Comparison of ENCODE assay signal across 10 cellular contexts in the genomic region with DNA sequence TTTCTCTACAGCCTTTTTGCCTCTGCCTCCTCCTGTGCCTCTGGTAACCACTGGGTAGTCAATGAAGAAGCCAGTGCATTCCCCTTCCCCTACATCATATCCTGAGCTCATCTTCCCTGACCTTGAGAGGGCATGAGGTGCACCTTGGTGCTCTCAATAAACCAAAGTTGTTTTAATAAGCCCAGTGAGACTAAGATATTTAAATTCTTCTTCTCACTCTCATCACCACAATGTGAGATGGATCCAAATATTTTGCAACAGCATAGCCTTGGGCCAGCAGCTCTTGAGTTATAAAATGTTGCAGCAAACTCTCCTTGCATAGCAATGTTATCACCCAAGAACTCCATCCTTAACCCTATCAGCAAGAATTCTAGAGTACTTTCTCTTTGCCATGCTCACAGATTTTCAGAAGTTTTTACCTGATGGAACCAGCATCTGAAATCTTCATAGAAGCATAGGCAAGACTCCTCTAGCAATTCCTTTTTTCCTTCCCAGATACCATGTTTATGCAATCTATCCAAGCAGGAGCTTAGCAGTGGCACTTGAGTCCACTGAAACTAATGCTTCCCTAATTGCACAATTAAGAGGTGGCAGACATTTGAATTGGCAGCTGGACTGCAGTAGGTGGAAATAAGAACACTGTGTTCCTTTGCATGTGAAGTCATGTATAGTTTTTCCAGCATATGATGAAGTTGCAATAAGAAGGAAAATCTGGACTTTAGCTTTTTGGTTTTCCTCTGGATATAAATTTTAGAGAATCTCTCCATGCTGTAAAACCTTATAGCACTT. TPM values are rescaled to one million over a fixed set of nuclear protein-coding genes. Genes with fewer than 3 reads are reported as not detected.
A peak's percentile ranks its signal among the peaks of the same experiment; 100 is the strongest.
DNase-seq lines count a peak whose midpoint lies in the region; ATAC-seq and TF ChIP-seq lines count a peak whose summit lies in the region.
"Had no signal": no experiment of that assay in that cellular context is flagged by ENCODE, and none has a peak within 500 bp of the region (broad histone marks: within the 10 kb centered on the region; RNA-seq: fewer than 3 reads in every experiment).

No MANE protein-coding gene starts in this region.

- peak; percentile 91 for ATAC-seq in sciatic nerve
- ATAC-seq in GM18907 (IDR thresholded peaks at IDR 0.05; ENCODE audit: unreplicated experiment), result no peak

- TF ChIP-seq CTCF in fibroblast of villous mesenchyme (IDR thresholded peaks at IDR 0.05; ENCODE audit: insufficient read depth, low read depth, low read length) (no peak), glutamatergic neuron (IDR thresholded peaks at IDR 0.05; ENCODE audit: partially characterized antibody, unreplicated experiment) (no peak)

- intact Hi-C loops in sciatic nerve (cut with DNase I), result no loop called here
- intact Hi-C loops in CD4-positive, alpha-beta memory T cell (cut with micrococcal nuclease), result no loop called here

- peak; percentile 87 for DNase-seq in GM04503 (ENCODE audit: low read depth)
- peak; percentile 46 for DNase-seq in T1000 (lab: John Stamatoyannopoulos, UW)
- peak; percentile 91 for DNase-seq in fibroblast of villous mesenchyme (ENCODE audit: low read depth)
- DNase-seq in sciatic nerve (ENCODE audit: low spot score), result no peak
- no peak for DNase-seq in NCI-H1694 (lab: John Stamatoyannopoulos, UW)
- DNase-seq in glutamatergic neuron, result no peak
- no peak for DNase-seq in CD4-positive, alpha-beta memory T cell
- DNase-seq: dermis blood vessel endothelial cell had no signal

- H3K4me3 ChIP-seq in fibroblast of villous mesenchyme (ENCODE audit: low read depth, low read length), result no peak overlapping the region
- H3K4me3 ChIP-seq in CD4-positive, alpha-beta memory T cell (ENCODE audit: low read length in 2 of 2), result no peak overlapping the region
- H3K4me3 ChIP-seq: smooth muscle cell had no signal

- H3K27me3 ChIP-seq in CD4-positive, alpha-beta memory T cell (ENCODE audit: insufficient read depth, low read length), result no peaks in the 10 kb centered on the region

- H3K9me3 ChIP-seq in CD4-positive, alpha-beta memory T cell (ENCODE audit: control insufficient read depth in 1 of 2, low read length in 2 of 2), result no peaks in the 10 kb centered on the region

- H3K36me3 ChIP-seq in CD4-positive, alpha-beta memory T cell (ENCODE audit: insufficient read depth, low read length), result no peaks in the 10 kb centered on the region

- no peak overlapping the region for H3K27ac Mint-ChIP-seq in glutamatergic neuron (ENCODE audit: unreplicated experiment)
- H3K27ac Mint-ChIP-seq in CD4-positive, alpha-beta memory T cell, result peak overlapping the region in 3 of 7 donors; percentile 2 to 60 (median 38)

- no peaks in the 10 kb centered on the region for H3K36me3 Mint-ChIP-seq in glutamatergic neuron (ENCODE audit: unreplicated experiment)
- H3K36me3 Mint-ChIP-seq in CD4-positive, alpha-beta memory T cell, result no peaks in the 10 kb centered on the region

- peaks cover 23% of the 10 kb centered on the region for H3K4me1 ChIP-seq in CD4-positive, alpha-beta memory T cell (ENCODE audit: insufficient read depth, low read length)

- POLR2A ChIA-PET in CD4-positive, alpha-beta memory T cell (lab: Charles Lee; ENCODE audit: partially characterized antibody), result interaction anchor here (0.6 kb wide), 1 partner anchor 13 kb away, joined by 3 read pairs; no protein-coding TSS in a partner anchor

- H3K27ac ChIP-seq in CD4-positive, alpha-beta memory T cell (ENCODE audit: low read depth, low read length), result no peak overlapping the region

- no peak overlapping the region for H3K4me3 Mint-ChIP-seq in glutamatergic neuron (ENCODE audit: unreplicated experiment)
- H3K4me3 Mint-ChIP-seq in CD4-positive, alpha-beta memory T cell, result no peak overlapping the region

- no peaks in the 10 kb centered on the region for H3K4me1 Mint-ChIP-seq in glutamatergic neuron (ENCODE audit: low read depth, unreplicated experiment)
- H3K4me1 Mint-ChIP-seq in CD4-positive, alpha-beta memory T cell, result peaks cover 26 to 48% (median 37%) of the 10 kb centered on the region in 4 donors

- CTCF ChIA-PET in CD4-positive, alpha-beta memory T cell (lab: Charles Lee; ENCODE audit: partially characterized antibody), result interaction anchor here (1.3 to 2.3 kb wide), 3 partner anchors 14 to 348 kb away, joined by 4 to 6 read pairs (median 4); partner anchors contain the start of gene TGFBR3

- H3K9me3 Mint-ChIP-seq in glutamatergic neuron (ENCODE audit: unreplicated experiment), result no peaks in the 10 kb centered on the region
- peaks cover 0 to 2% (median 0%) of the 10 kb centered on the region in 8 donors for H3K9me3 Mint-ChIP-seq in CD4-positive, alpha-beta memory T cell

- peaks cover 1% of the 10 kb centered on the region for H3K27me3 Mint-ChIP-seq in glutamatergic neuron (ENCODE audit: unreplicated experiment)
- H3K27me3 Mint-ChIP-seq in CD4-positive, alpha-beta memory T cell, result no peaks in the 10 kb centered on the region

RNA-seq across cellular contexts. Expression of gene CDC7, which starts 36.8 kb away (rescaled TPM):
- total RNA-seq in fibroblast of villous mesenchyme, result 5.2 and 6.5 TPM in 2 replicates
- 3.9 TPM for total RNA-seq in sciatic nerve
- 9.9 TPM for total RNA-seq in glutamatergic neuron (ENCODE audit: unreplicated experiment)
- 1 to 10 TPM; 4.7 to 6.0 TPM for total RNA-seq in CD4-positive, alpha-beta memory T cell
- 1 to 10 TPM; 2.9 to 4.3 TPM for polyA plus RNA-seq in CD4-positive, alpha-beta memory T cell

Comparison
In these comparisons a context has a peak if more than half of its experiments do, and no peak if none do; other contexts are left out.
1. DNase-seq: peak in GM04503 (single experiment), T1000 (single experiment) and fibroblast of villous mesenchyme (single experiment); none in sciatic nerve (single experiment), NCI-H1694 (single experiment), glutamatergic neuron (single experiment) and CD4-positive, alpha-beta memory T cell (0 of 5).